ENCODE assay signal across 27 cellular contexts in the genomic region with DNA sequence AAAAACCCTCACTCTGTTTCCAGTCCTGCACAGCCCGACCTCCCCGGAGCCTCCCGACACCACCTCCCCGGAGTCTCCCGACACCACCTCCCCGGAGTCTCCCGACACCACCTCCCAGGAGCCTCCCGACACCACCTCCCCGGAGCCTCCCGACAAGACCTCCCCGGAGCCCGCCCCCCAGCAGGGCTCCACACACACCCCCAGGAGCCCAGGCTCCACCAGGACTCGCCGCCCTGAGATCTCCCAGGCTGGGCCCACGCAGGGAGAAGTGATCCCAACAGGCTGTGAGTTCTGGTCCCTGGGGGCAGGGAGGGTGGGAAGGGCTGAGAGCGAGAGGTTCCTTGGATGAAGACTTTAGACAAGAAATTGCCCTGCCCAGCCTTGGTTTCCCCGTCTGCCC. TPM values are rescaled to one million over a fixed set of nuclear protein-coding genes. Genes with fewer than 3 reads are reported as not detected.
"Had no signal": no experiment of that assay in that cellular context is flagged by ENCODE, and none has a peak within 500 bp of the region (broad histone marks: within the 10 kb centered on the region; RNA-seq: fewer than 3 reads in every experiment).

No MANE protein-coding gene starts in this region.

- DNase-seq: colonic mucosa; effector memory CD4-positive, alpha-beta T cell; erythroblast; esophagus squamous epithelium; foreskin melanocyte; glutamatergic neuron; heart right ventricle; hypothalamus; immature natural killer cell; left ventricle myocardium superior; lower lobe of right lung; naive thymus-derived CD8-positive, alpha-beta T cell; nephron progenitor cell; occipital lobe; right lobe of liver; stimulated activated CD4-positive, alpha-beta T cell treated with anti-CD3 and anti-CD28 coated beads, Interleukin-2, amount 100 ng/mL, for 24 hours; stimulated activated CD4-positive, alpha-beta T cell treated with anti-CD3 and anti-CD28 coated beads, Interleukin-4, amount 100 ng/mL, for 24 hours; stimulated activated naive CD4-positive, alpha-beta T cell treated with Interleukin-2 at 50 U/mL for 16 hours; stomach; thyroid gland had no signal

- H3K36me3 ChIP-seq: colonic mucosa, esophagus squamous epithelium, heart right ventricle, lower lobe of right lung, pancreas, right lobe of liver, stomach, thyroid gland had no signal

- H3K9me3 ChIP-seq: colonic mucosa, esophagus squamous epithelium, lower lobe of right lung, pancreas, right lobe of liver, stomach, thyroid gland had no signal

- H3K4me1 ChIP-seq: colonic mucosa had no signal

- H3K27ac ChIP-seq: colonic mucosa, esophagus squamous epithelium, lower lobe of right lung, pancreas, right lobe of liver, thyroid gland had no signal

- H3K4me3 ChIP-seq: colonic mucosa, esophagus squamous epithelium, heart right ventricle, lower lobe of right lung, pancreas, right lobe of liver, smooth muscle cell, stomach, thyroid gland had no signal

- H3K27me3 ChIP-seq: right lobe of liver had no signal

RNA-seq across cellular contexts. Expression of gene MADCAM1, which starts 5.4 kb away (rescaled TPM):
- total RNA-seq: smooth muscle cell had no signal
- polyA plus RNA-seq: smooth muscle cell had no signal

RNA-seq across cellular contexts. Expression of gene SHC2, which starts 40.8 kb away (rescaled TPM):
- polyA plus RNA-seq: immature natural killer cell had no signal

RNA-seq across cellular contexts. Expression of gene GZMM, which starts 42.2 kb away (rescaled TPM):
- total RNA-seq: chondrocyte, myocyte, occipital lobe, renal cortical epithelial cell, smooth muscle cell, temporal lobe had no signal
- polyA plus RNA-seq: keratinocyte had no signal
